Comparison of ENCODE assay signal across 9 cellular contexts in genomic region chr21:32712043-32712442, GRCh38. TPM values are rescaled to one million over a fixed set of nuclear protein-coding genes. Genes with fewer than 3 reads are reported as not detected.
DNase-seq lines count a peak whose midpoint lies in the region; ATAC-seq and TF ChIP-seq lines count a peak whose summit lies in the region.
"Had no signal": no experiment of that assay in that cellular context is flagged by ENCODE, and none has a peak within 500 bp of the region (broad histone marks: within the 10 kb centered on the region; RNA-seq: fewer than 3 reads in every experiment).

No MANE protein-coding gene starts in this region.

- H3K4me3 ChIP-seq in Jurkat, Clone E6-1 (ENCODE audit: low read length) = no peak overlapping the region
- no peak overlapping the region for H3K4me3 ChIP-seq in mucosa of descending colon
- H3K4me3 ChIP-seq in Caco-2 (ENCODE audit: low read depth, low read length) = no peak overlapping the region
- H3K4me3 ChIP-seq: A549 had no signal

- H3K9me3 ChIP-seq in mucosa of descending colon (no peaks in the 10 kb centered on the region), Caco-2 (no peaks in the 10 kb centered on the region)
- H3K9me3 ChIP-seq: A549 had no signal

- H3K27me3 Mint-ChIP-seq in Caco-2 (ENCODE audit: insufficient read depth, unreplicated experiment) = no peaks in the 10 kb centered on the region

- intact Hi-C loops in mucosa of descending colon (cut with DNase I, micrococcal nuclease) = no loop called here
- intact Hi-C loops in Caco-2 (cut with micrococcal nuclease; ENCODE audit: unreplicated experiment) = no loop called here

- peak; percentile 98 for ATAC-seq in GM21825 (IDR thresholded peaks at IDR 0.05; ENCODE audit: unreplicated experiment)
- ATAC-seq in mucosa of descending colon = peak; percentile 46
- no peak for ATAC-seq in left lobe of liver
- ATAC-seq: A549 had no signal

- H3K4me1 Mint-ChIP-seq in Caco-2 (ENCODE audit: low read depth, unreplicated experiment) = no peaks in the 10 kb centered on the region

- H3K4me1 ChIP-seq in mucosa of descending colon (ENCODE audit: low read depth) = no peaks in the 10 kb centered on the region
- no peaks in the 10 kb centered on the region for H3K4me1 ChIP-seq in Caco-2
- H3K4me1 ChIP-seq: A549 had no signal

- no peaks in the 10 kb centered on the region for H3K27me3 ChIP-seq in Caco-2 (replicated peaks; ENCODE audit: control insufficient read depth, insufficient read depth, low read length)

- no peak overlapping the region for H3K27ac Mint-ChIP-seq in Caco-2 (ENCODE audit: unreplicated experiment)

- H3K4me3 Mint-ChIP-seq in Caco-2 (ENCODE audit: unreplicated experiment) = no peak overlapping the region

- BruUV-seq in Caco-2 (replicated peaks; lab: Mats Ljungman, UMichigan) = no TSS peak

- no peaks in the 10 kb centered on the region for H3K36me3 Mint-ChIP-seq in Caco-2 (ENCODE audit: insufficient read depth, unreplicated experiment)

- CTCF ChIA-PET in Caco-2 (lab: Charles Lee) = no interaction called here

- no peak for TF ChIP-seq CTCF in mucosa of descending colon (IDR thresholded peaks at IDR 0.05)
- TF ChIP-seq CTCF in Caco-2 (IDR thresholded peaks at IDR 0.05; ENCODE audit: insufficient read depth in 1 of 2, low read depth in 1 of 2, low read length in 1 of 2, severe bottlenecking in 1 of 2, unreplicated experiment in 1 of 2) = no peak

- peak; percentile 2 for DNase-seq in NK-92 treated with Interleukin-12 subunit alpha and Interleukin-12 subunit beta, amount 100 ng/mL, for 24 hours (lab: John Stamatoyannopoulos, UW)
- DNase-seq in NK-92 (lab: John Stamatoyannopoulos, UW; ENCODE audit: unreplicated experiment) (no peak), mucosa of descending colon (peak in 1 of 3 donors; percentile 23), Caco-2 (no peak), cerebellum (ENCODE audit: low spot score) (no peak), left lobe of liver (ENCODE audit: low spot score) (no peak)
- peak; percentile 64 for DNase-seq in Jurkat, Clone E6-1 (ENCODE audit: low read depth, low spot score)

- POLR2A ChIA-PET in Caco-2 (lab: Charles Lee) = interaction anchor here (0.7 kb wide), 1 partner anchor 405 kb away, joined by 4 read pairs; no protein-coding TSS in a partner anchor

- no peaks in the 10 kb centered on the region for H3K9me3 Mint-ChIP-seq in Caco-2 (ENCODE audit: unreplicated experiment)

- H3K36me3 ChIP-seq in mucosa of descending colon (ENCODE audit: low read depth) (no peaks in the 10 kb centered on the region), Caco-2 (ENCODE audit: control insufficient read depth, insufficient read depth, low read length) (no peaks in the 10 kb centered on the region)

RNA-seq across cellular contexts. Expression of gene SYNJ1, which starts 15.8 kb away (rescaled TPM):
- 5.8 TPM for polyA plus RNA-seq in Jurkat, Clone E6-1 (2012; ENCODE audit: insufficient read depth, insufficient read length)
- total RNA-seq in mucosa of descending colon (10 to 100 TPM; 13.2 to 21.1 (median 16.8) TPM), Caco-2 (2022) (8.3 and 11.5 TPM in 2 replicates), cerebellum (22.1 TPM), left lobe of liver (6.7 TPM)

RNA-seq across cellular contexts. Expression of gene PAXBP1, which starts 59.5 kb away (rescaled TPM):
- 35.5 TPM for polyA plus RNA-seq in Jurkat, Clone E6-1 (2012; ENCODE audit: insufficient read depth, insufficient read length)
- total RNA-seq in mucosa of descending colon = 10 to 100 TPM; 39.5 to 42.7 (median 41.0) TPM
- 64.0 and 65.8 TPM in 2 replicates for total RNA-seq in Caco-2 (2022)
- 99.4 TPM for total RNA-seq in cerebellum
- 13.6 TPM for total RNA-seq in left lobe of liver

Comparison
In these comparisons a context has a peak if more than half of its experiments do, and no peak if none do; other contexts are left out.
1. DNase-seq: peak in NK-92 treated with Interleukin-12 subunit alpha and Interleukin-12 subunit beta, amount 100 ng/mL, for 24 hours (single experiment) and Jurkat, Clone E6-1 (single experiment); none in NK-92 (single experiment), Caco-2 (0 of 2), cerebellum (single experiment) and left lobe of liver (single experiment).